ENCODE assay signal across 11 cellular contexts in genomic region chr12:62703011-62703380, GRCh38.
DNase-seq lines count a peak whose midpoint lies in the region; TF ChIP-seq lines count a peak whose summit lies in the region.
"Had no signal": no experiment of that assay in that cellular context is flagged by ENCODE, and none has a peak within 500 bp of the region (broad histone marks: within the 10 kb centered on the region; RNA-seq: fewer than 3 reads in every experiment).

No MANE protein-coding gene starts in this region.

- POLR2A ChIA-PET in GM10248 (lab: Yijun Ruan, JAX) = interaction anchor here (0.6 kb wide), 1 partner anchor 17 kb away, joined by 6 read pairs; no protein-coding TSS in a partner anchor

- no peaks in the 10 kb centered on the region for H3K27me3 ChIP-seq in endodermal cell (ENCODE audit: control insufficient read depth, insufficient read depth, low read length, poor library complexity, severe bottlenecking)

- WGBS in endodermal cell (ENCODE audit: insufficient coverage in 1 of 2, insufficient read length in 1 of 2), 2 experiments = 50 to 68% methylated on average over 3 to 4 of the region's 4 CpGs

- peak overlapping the region; percentile 90 for H3K27ac Mint-ChIP-seq in endodermal cell
- H3K27ac Mint-ChIP-seq in nephron = peak overlapping the region; percentile 59 to 88 (median 83)
- H3K27ac Mint-ChIP-seq: activated CD4-positive, alpha-beta T cell treated with anti-CD3 and anti-CD28 coated beads, Interleukin-2, amount 10 ng/mL, durations not matched to agents 24 days and 14 days; activated naive CD8-positive, alpha-beta T cell treated with anti-CD3 and anti-CD28 coated beads, Interleukin-2, amount 10 ng/mL, durations not matched to agents 7 days and 5 days had no signal

- TF ChIP-seq CTCF in NB4 (IDR thresholded peaks at IDR 0.05; ENCODE audit: low read depth, low read length) (no peak), endodermal cell (conservative IDR thresholded peaks at IDR 0.05) (no peak), nephron (IDR thresholded peaks at IDR 0.05; ENCODE audit: unreplicated experiment in 3 of 3) (no peak), GM10248 (IDR thresholded peaks at IDR 0.05; ENCODE audit: control extremely low read depth, extremely low read depth, low read depth, missing control alignments) (no peak)

- in situ Hi-C loops in ACHN (cut with HindIII; ENCODE audit: low pct_ligation_motif_present, low pct_unique_long_range_greater_than_20kb, low sequenced_read_pairs) = no loop called here

- peak overlapping the region; percentile 1 for H3K27ac ChIP-seq in endodermal cell (ENCODE audit: low read depth, low read length)

- no peaks in the 10 kb centered on the region for H3K36me3 ChIP-seq in endodermal cell (ENCODE audit: control insufficient read depth, insufficient read depth, low read length)

- H3K27me3 Mint-ChIP-seq in endodermal cell (ENCODE audit: insufficient read depth) (no peaks in the 10 kb centered on the region), nephron (ENCODE audit: low read depth) (no peaks in the 10 kb centered on the region)
- H3K27me3 Mint-ChIP-seq: naive thymus-derived CD8-positive, alpha-beta T cell had no signal

- CTCF ChIA-PET in GM10248 (lab: Yijun Ruan, JAX) = interaction anchor here (0.9 to 2.7 kb wide), 4 partner anchors 8 to 52 kb away, joined by 3 to 6 read pairs (median 5); no protein-coding TSS in a partner anchor

- no peak overlapping the region for H3K4me3 Mint-ChIP-seq in endodermal cell
- no peak overlapping the region for H3K4me3 Mint-ChIP-seq in nephron
- H3K4me3 Mint-ChIP-seq: activated CD4-positive, alpha-beta T cell treated with anti-CD3 and anti-CD28 coated beads, Interleukin-2, amount 10 ng/mL, durations not matched to agents 24 days and 14 days; activated naive CD8-positive, alpha-beta T cell treated with anti-CD3 and anti-CD28 coated beads, Interleukin-2, amount 10 ng/mL, durations not matched to agents 7 days and 5 days; naive thymus-derived CD8-positive, alpha-beta T cell had no signal

- H3K4me1 ChIP-seq in endodermal cell (ENCODE audit: control insufficient read depth, insufficient read depth, low read length) = peaks cover 11% of the 10 kb centered on the region

- TF ChIP-seq POLR2A in NB4 (IDR thresholded peaks at IDR 0.05; ENCODE audit: extremely low read depth, insufficient read length) = no peak

- no peak overlapping the region for H3K4me3 ChIP-seq in NB4 (ENCODE audit: low read depth, low read length)
- no peak overlapping the region for H3K4me3 ChIP-seq in endodermal cell (ENCODE audit: low read length)

- H3K9me3 ChIP-seq in endodermal cell (ENCODE audit: control insufficient read depth, low read length) = no peaks in the 10 kb centered on the region

- H3K36me3 Mint-ChIP-seq in endodermal cell (ENCODE audit: low read depth) = peaks cover 9% of the 10 kb centered on the region
- H3K36me3 Mint-ChIP-seq in nephron (ENCODE audit: low read depth) = no peaks in the 10 kb centered on the region
- H3K36me3 Mint-ChIP-seq: activated naive CD8-positive, alpha-beta T cell treated with anti-CD3 and anti-CD28 coated beads, Interleukin-2, amount 10 ng/mL, durations not matched to agents 7 days and 5 days; naive thymus-derived CD8-positive, alpha-beta T cell had no signal

- no peak overlapping the region for H3K9ac ChIP-seq in endodermal cell (ENCODE audit: extremely low read depth, low read length, poor library complexity, severe bottlenecking)

- DNase-seq in ACHN (peak; percentile 62), NB4 (ENCODE audit: low read depth) (peak; percentile 35), endodermal cell (no peak), T-helper 2 cell (no peak), DMS 273 treated with DMSO at 0.1 percent for 48 hours (lab: John Stamatoyannopoulos, UW) (no peak), GM10248 (ENCODE audit: extremely low spot score) (no peak)
- no peak for DNase-seq in activated naive CD4-positive, alpha-beta T cell (lab: John Stamatoyannopoulos, UW)
- DNase-seq: activated CD4-positive, alpha-beta T cell treated with anti-CD3 and anti-CD28 coated beads, Interleukin-2, amount 10 ng/mL, durations not matched to agents 24 days and 14 days; activated naive CD8-positive, alpha-beta T cell treated with anti-CD3 and anti-CD28 coated beads, Interleukin-2, amount 10 ng/mL, durations not matched to agents 7 days and 5 days; naive thymus-derived CD8-positive, alpha-beta T cell had no signal

- H3K4me1 Mint-ChIP-seq in endodermal cell (peaks cover 43% of the 10 kb centered on the region), nephron (peaks cover 28% of the 10 kb centered on the region)
- H3K4me1 Mint-ChIP-seq: naive thymus-derived CD8-positive, alpha-beta T cell had no signal

- H3K9me3 Mint-ChIP-seq in endodermal cell (no peaks in the 10 kb centered on the region), nephron (no peaks in the 10 kb centered on the region)
- H3K9me3 Mint-ChIP-seq: activated CD4-positive, alpha-beta T cell treated with anti-CD3 and anti-CD28 coated beads, Interleukin-2, amount 10 ng/mL, durations not matched to agents 24 days and 14 days; activated naive CD8-positive, alpha-beta T cell treated with anti-CD3 and anti-CD28 coated beads, Interleukin-2, amount 10 ng/mL, durations not matched to agents 7 days and 5 days; naive thymus-derived CD8-positive, alpha-beta T cell had no signal

Comparison
In these comparisons a context has a peak if more than half of its experiments do, and no peak if none do; other contexts are left out.
1. DNase-seq: peak in ACHN (single experiment) and NB4 (single experiment); none in endodermal cell (single experiment), T-helper 2 cell (0 of 5), DMS 273 treated with DMSO at 0.1 percent for 48 hours (single experiment), activated naive CD4-positive, alpha-beta T cell (0 of 4) and GM10248 (single experiment).